29 cellular contexts compared by ENCODE assay signal in genomic region chr1:4277598-4277997, GRCh38.
DNase-seq lines count a peak whose midpoint lies in the region; ATAC-seq, FAIRE-seq and TF ChIP-seq lines count a peak whose summit lies in the region.
"Had no signal": no experiment of that assay in that cellular context is flagged by ENCODE, and none has a peak within 500 bp of the region (broad histone marks: within the 10 kb centered on the region; RNA-seq: fewer than 3 reads in every experiment).

No MANE protein-coding gene starts in this region.

- POLR2A ChIA-PET in HepG2 (lab: Yijun Ruan, JAX): no interaction called here

- CTCF ChIA-PET in HepG2 (lab: Yijun Ruan, JAX; ENCODE audit: low intra/inter-chr PET ratio, low total read pairs): no interaction called here

- TF ChIP-seq CTCF in HepG2 (CRISPR knock-in tag; IDR thresholded peaks at IDR 0.05): no peak
- TF ChIP-seq CTCF in right lobe of liver (IDR thresholded peaks at IDR 0.05): no peak

- H2AFZ ChIP-seq in HepG2 (ENCODE audit: low read length): no peak overlapping the region

- no peak for TF ChIP-seq RAD21 in HepG2 (CRISPR knock-in tag; IDR thresholded peaks at IDR 0.05)

- H3K27me3 ChIP-seq in HepG2 (ENCODE audit: control insufficient read depth in 1 of 2, insufficient read depth in 2 of 2, low read length in 2 of 2) (no peaks in the 10 kb centered on the region), right lobe of liver (no peaks in the 10 kb centered on the region)
- H3K27me3 ChIP-seq: BE2C; BLaER1; BLaER1 treated with 17β-estradiol and CSF1 and Interleukin-3, amounts not matched to agents 10 nM and 100 nM had no signal

- H3K4me2 ChIP-seq in HepG2 (ENCODE audit: low read depth, low read length): no peak overlapping the region
- H3K4me2 ChIP-seq: A549; BLaER1; BLaER1 treated with 17β-estradiol and CSF1 and Interleukin-3, amounts not matched to agents 10 nM and 100 nM had no signal

- intact Hi-C loops in HepG2 (cut with micrococcal nuclease; ENCODE audit: unreplicated experiment): no loop called here
- intact Hi-C loops in right lobe of liver (cut with DNase I): no loop called here

- 44% methylated on average over 2 of the region's 2 CpGs for WGBS in HepG2 (ENCODE audit: low lambda C conversion rate)
- 56% methylated on average over 1 of the region's 2 CpGs for WGBS in right lobe of liver (ENCODE audit: insufficient coverage, low coverage, low lambda C conversion rate, missing lambda C conversion rate)

- FAIRE-seq in HepG2 (lab: Jason Lieb, UNC): no peak
- FAIRE-seq: A204.1, A549, D721Med had no signal

- no peak overlapping the region for H3K4me3 ChIP-seq in HepG2 (replicated peaks in 1 of 3; ENCODE audit: insufficient read depth in 1 of 3, low read depth in 2 of 3, low read length in 3 of 3)
- no peak overlapping the region for H3K4me3 ChIP-seq in right lobe of liver
- H3K4me3 ChIP-seq: A549; BLaER1; BLaER1 treated with 17β-estradiol and CSF1 and Interleukin-3, amounts not matched to agents 10 nM and 100 nM had no signal

- BruUV-seq in HepG2 (replicated peaks; lab: Mats Ljungman, UMichigan): no TSS peak

- H3K36me3 ChIP-seq in HepG2 (replicated peaks in 1 of 2; ENCODE audit: control insufficient read depth in 1 of 2, insufficient read depth in 2 of 2, low read length in 2 of 2): no peaks in the 10 kb centered on the region
- H3K36me3 ChIP-seq in right lobe of liver: no peaks in the 10 kb centered on the region
- H3K36me3 ChIP-seq: BE2C; BLaER1; BLaER1 treated with 17β-estradiol and CSF1 and Interleukin-3, amounts not matched to agents 10 nM and 100 nM had no signal

- H3K4me1 ChIP-seq in HepG2 (ENCODE audit: insufficient read depth, low read length) (peaks cover 31% of the 10 kb centered on the region), right lobe of liver (no peaks in the 10 kb centered on the region)
- H3K4me1 ChIP-seq: A549, BE2C, BLaER1, Caco-2 had no signal

- H3K79me2 ChIP-seq in HepG2 (ENCODE audit: insufficient read depth, low read length): no peaks in the 10 kb centered on the region

- no peaks in the 10 kb centered on the region for H4K20me1 ChIP-seq in HepG2 (ENCODE audit: insufficient read depth, low read length)
- H4K20me1 ChIP-seq: BLaER1; BLaER1 treated with 17β-estradiol and CSF1 and Interleukin-3, amounts not matched to agents 10 nM and 100 nM had no signal

- ATAC-seq in HepG2: no peak
- no peak for ATAC-seq in right lobe of liver
- ATAC-seq: A549; CD8-positive, alpha-beta T cell had no signal

- TF ChIP-seq POLR2A in HepG2 (IDR thresholded peaks at IDR 0.05; ENCODE audit: insufficient read depth in 1 of 2, low read depth in 2 of 2, low read length in 2 of 2) (no peak), right lobe of liver (IDR thresholded peaks at IDR 0.05) (no peak)

- in situ Hi-C loops in HepG2 (cut with HindIII; ENCODE audit: extremely low pct_ligation_motif_present, low pct_unique_long_range_greater_than_20kb): no loop called here

- H3K9me3 ChIP-seq in HepG2 (ENCODE audit: low read length) (peaks cover 19% of the 10 kb centered on the region), right lobe of liver (no peaks in the 10 kb centered on the region)
- H3K9me3 ChIP-seq: BE2C, Caco-2 had no signal

- DNase-seq in HepG2 (ENCODE audit: low spot score) (no peak), right lobe of liver (no peak)
- DNase-seq: 8988T; ACHN; AML-193; BE2C; C1 segment of cervical spinal cord; Caco-2; Calu3; CD4-positive, alpha-beta memory T cell; CD4-positive, alpha-beta T cell; CD4-positive, CD25-positive, alpha-beta regulatory T cell; CD8-positive, alpha-beta memory T cell; CD8-positive, alpha-beta T cell; COR-L47; DMS 273 treated with DMSO at 0.1 percent for 48 hours; DMS153; DMS53; DMS79; DMS79 treated with DMSO at 0.1 percent for 48 hours; DND-41; EL had no signal

- TF ChIP-seq EP300 in HepG2 (IDR thresholded peaks at IDR 0.05; ENCODE audit: low read depth in 2 of 2, low read length in 2 of 2) (no peak), HepG2 (CRISPR knock-in tag; IDR thresholded peaks at IDR 0.05; ENCODE audit: borderline replicate concordance) (no peak)

- H3K27ac ChIP-seq in HepG2 (ENCODE audit: extremely low read length, insufficient read depth, low read length) (no peak overlapping the region), right lobe of liver (no peak overlapping the region)
- H3K27ac ChIP-seq: 22Rv1; A549; BLaER1; BLaER1 treated with 17β-estradiol and CSF1 and Interleukin-3, amounts not matched to agents 10 nM and 100 nM; C4-2B had no signal

- H3K9ac ChIP-seq in HepG2 (ENCODE audit: insufficient read depth, low read depth, low read length): no peak overlapping the region
- H3K9ac ChIP-seq: BLaER1; BLaER1 treated with 17β-estradiol and CSF1 and Interleukin-3, amounts not matched to agents 10 nM and 100 nM had no signal

TF ChIP-seq in HepG2, 621 proteins besides CTCF, POLR2A, EP300 and RAD21:
- no peak for TF ChIP-seq NCOA5 (CRISPR knock-in tag; IDR thresholded peaks at IDR 0.05)
- no peak for TF ChIP-seq AHDC1 (CRISPR knock-in tag; IDR thresholded peaks at IDR 0.05; ENCODE audit: borderline replicate concordance)
- TF ChIP-seq ZFP90 (CRISPR knock-in tag; IDR thresholded peaks at IDR 0.05; ENCODE audit: borderline replicate concordance): peak; percentile 99
- no peak for TF ChIP-seq IKZF1 (IDR thresholded peaks at IDR 0.05)
- no peak for TF ChIP-seq SYNCRIP (IDR thresholded peaks at IDR 0.05; ENCODE audit: insufficient read depth, low read depth, low read length)
- TF ChIP-seq CENPBD1 (CRISPR knock-in tag; IDR thresholded peaks at IDR 0.05; ENCODE audit: borderline replicate concordance, low read depth): no peak
